ENCODE assay signal across 19 cellular contexts in the genomic region with DNA sequence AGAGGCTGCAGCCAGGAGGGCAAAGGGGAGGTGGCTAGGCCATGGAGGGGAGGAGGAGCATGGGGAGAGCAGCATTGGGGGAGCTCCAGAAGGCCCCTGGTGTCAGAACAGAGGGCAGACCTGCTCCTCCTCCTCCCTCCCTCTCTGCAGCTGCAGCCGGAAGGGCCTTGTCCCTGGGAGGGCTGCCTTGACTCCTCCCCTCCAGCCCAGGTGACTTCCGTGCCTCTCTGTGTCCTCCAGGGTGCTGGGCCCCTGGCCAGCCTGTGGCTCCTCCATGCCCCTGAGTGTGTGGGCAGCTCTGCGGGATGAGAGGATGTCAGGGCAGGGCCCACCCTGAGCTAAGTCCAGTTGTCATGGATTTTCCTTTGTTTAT.
DNase-seq lines count a peak whose midpoint lies in the region; ATAC-seq and TF ChIP-seq lines count a peak whose summit lies in the region.
"Had no signal": no experiment of that assay in that cellular context is flagged by ENCODE, and none has a peak within 500 bp of the region (broad histone marks: within the 10 kb centered on the region; RNA-seq: fewer than 3 reads in every experiment).

No MANE protein-coding gene starts in this region.

- DNase-seq in activated CD8-positive, alpha-beta memory T cell treated with anti-CD3 and anti-CD28 coated beads, Interleukin-2, amount 10 ng/mL, durations not matched to agents 7 days and 5 days, result no peak
- no peak for DNase-seq in activated CD8-positive, alpha-beta memory T cell treated with anti-CD3 and anti-CD28 coated beads for 24 hours
- DNase-seq in NCI-H146 treated with DMSO at 0.1 percent for 48 hours (lab: John Stamatoyannopoulos, UW; ENCODE audit: unreplicated experiment), result peak; percentile 41
- peak; percentile 59 for DNase-seq in colonic mucosa
- DNase-seq in stimulated activated effector memory CD8-positive, alpha-beta T cell treated with anti-CD3 and anti-CD28 coated beads, Interleukin-12 subunit alpha, Interleukin-12 subunit beta, amount 100 ng/mL, for 72 hours (ENCODE audit: low spot score in 2 of 2), result no peak
- DNase-seq in testis, result no peak
- no peak for DNase-seq in NCI-H526 treated with DMSO at 0.1 percent for 48 hours (lab: John Stamatoyannopoulos, UW)
- DNase-seq in coronary artery (ENCODE audit: low spot score), result no peak
- DNase-seq: activated CD4-positive, alpha-beta T cell treated with anti-CD3 and anti-CD28 coated beads, Interleukin-2, amount 10 ng/mL, durations not matched to agents 7 days and 5 days; activated naive CD4-positive, alpha-beta T cell; activated T-cell treated with anti-CD3 and anti-CD28 coated beads for 4 hours; aorta; CD8-positive, alpha-beta memory T cell; cerebellar nuclear complex; effector memory CD4-positive, alpha-beta T cell; head of caudate nucleus; naive B cell; NCI-H446; stimulated activated CD4-positive, alpha-beta T cell treated with anti-CD3 and anti-CD28 coated beads, Interleukin-1b, Interleukin-23, amount 100 ng/mL, for 48 hours had no signal

- CTCF ChIA-PET in activated CD8-positive, alpha-beta memory T cell treated with anti-CD3 and anti-CD28 coated beads, Interleukin-2, amount 10 ng/mL, durations not matched to agents 7 days and 5 days (lab: Charles Lee), result interaction anchor here (0.7 to 2.6 kb wide), 2 partner anchors 8 to 13 kb away, joined by 3 to 13 read pairs; no protein-coding TSS in a partner anchor

- H3K4me1 ChIP-seq in colonic mucosa (peaks cover 3% of the 10 kb centered on the region), testis (peaks cover 19% of the 10 kb centered on the region)

- H3K27me3 Mint-ChIP-seq in activated CD8-positive, alpha-beta memory T cell treated with anti-CD3 and anti-CD28 coated beads, Interleukin-2, amount 10 ng/mL, durations not matched to agents 7 days and 5 days, result peaks cover 26% of the 10 kb centered on the region

- H3K27ac ChIP-seq in colonic mucosa (no peak overlapping the region), testis (no peak overlapping the region), coronary artery (no peak overlapping the region)

- H3K9ac ChIP-seq in colonic mucosa (ENCODE audit: low read depth in 2 of 2, low read length in 2 of 2), result no peak overlapping the region

- TF ChIP-seq POLR2A in testis (IDR thresholded peaks at IDR 0.05), result no peak

- H3K27ac Mint-ChIP-seq in activated CD8-positive, alpha-beta memory T cell treated with anti-CD3 and anti-CD28 coated beads, Interleukin-2, amount 10 ng/mL, durations not matched to agents 7 days and 5 days, result no peak overlapping the region
- peak overlapping the region; percentile 20 for H3K27ac Mint-ChIP-seq in stimulated activated effector memory CD8-positive, alpha-beta T cell treated with anti-CD3 and anti-CD28 coated beads, Interleukin-12 subunit alpha, Interleukin-12 subunit beta, amount 100 ng/mL, for 72 hours
- H3K27ac Mint-ChIP-seq: activated CD4-positive, alpha-beta T cell treated with anti-CD3 and anti-CD28 coated beads, Interleukin-2, amount 10 ng/mL, durations not matched to agents 7 days and 5 days; CD8-positive, alpha-beta memory T cell; naive B cell had no signal

- H3K9me3 Mint-ChIP-seq in activated CD8-positive, alpha-beta memory T cell treated with anti-CD3 and anti-CD28 coated beads, Interleukin-2, amount 10 ng/mL, durations not matched to agents 7 days and 5 days (ENCODE audit: low read depth), result no peaks in the 10 kb centered on the region
- H3K9me3 Mint-ChIP-seq in stimulated activated effector memory CD8-positive, alpha-beta T cell treated with anti-CD3 and anti-CD28 coated beads, Interleukin-12 subunit alpha, Interleukin-12 subunit beta, amount 100 ng/mL, for 72 hours, result no peaks in the 10 kb centered on the region
- H3K9me3 Mint-ChIP-seq: activated CD4-positive, alpha-beta T cell treated with anti-CD3 and anti-CD28 coated beads, Interleukin-2, amount 10 ng/mL, durations not matched to agents 7 days and 5 days; CD8-positive, alpha-beta memory T cell had no signal

- H3K36me3 ChIP-seq in colonic mucosa, result no peaks in the 10 kb centered on the region
- no peaks in the 10 kb centered on the region for H3K36me3 ChIP-seq in testis (ENCODE audit: low read depth, missing control alignments)

- intact Hi-C loops in colonic mucosa (cut with DNase I) (no loop called here), testis (cut with DNase I; ENCODE audit: low total_unique reads) (no loop called here)

- H3K27me3 ChIP-seq in colonic mucosa, result no peaks in the 10 kb centered on the region
- H3K27me3 ChIP-seq in testis, result no peaks in the 10 kb centered on the region

- no peaks in the 10 kb centered on the region for H3K36me3 Mint-ChIP-seq in activated CD8-positive, alpha-beta memory T cell treated with anti-CD3 and anti-CD28 coated beads, Interleukin-2, amount 10 ng/mL, durations not matched to agents 7 days and 5 days
- H3K36me3 Mint-ChIP-seq in stimulated activated effector memory CD8-positive, alpha-beta T cell treated with anti-CD3 and anti-CD28 coated beads, Interleukin-12 subunit alpha, Interleukin-12 subunit beta, amount 100 ng/mL, for 72 hours, result no peaks in the 10 kb centered on the region
- H3K36me3 Mint-ChIP-seq: CD8-positive, alpha-beta memory T cell; naive B cell had no signal

- H3K4me3 Mint-ChIP-seq in activated CD8-positive, alpha-beta memory T cell treated with anti-CD3 and anti-CD28 coated beads, Interleukin-2, amount 10 ng/mL, durations not matched to agents 7 days and 5 days, result no peak overlapping the region
- no peak overlapping the region for H3K4me3 Mint-ChIP-seq in stimulated activated effector memory CD8-positive, alpha-beta T cell treated with anti-CD3 and anti-CD28 coated beads, Interleukin-12 subunit alpha, Interleukin-12 subunit beta, amount 100 ng/mL, for 72 hours
- H3K4me3 Mint-ChIP-seq: activated CD4-positive, alpha-beta T cell treated with anti-CD3 and anti-CD28 coated beads, Interleukin-2, amount 10 ng/mL, durations not matched to agents 7 days and 5 days; CD8-positive, alpha-beta memory T cell; naive B cell had no signal

- 0 to 40% methylated on average over 1 to 3 of the region's 3 CpGs for WGBS in testis, 2 donors

- no peaks in the 10 kb centered on the region for H3K9me3 ChIP-seq in colonic mucosa
- no peaks in the 10 kb centered on the region for H3K9me3 ChIP-seq in testis

- H3K4me1 Mint-ChIP-seq in activated CD8-positive, alpha-beta memory T cell treated with anti-CD3 and anti-CD28 coated beads, Interleukin-2, amount 10 ng/mL, durations not matched to agents 7 days and 5 days, result peaks cover 9% of the 10 kb centered on the region
- peaks cover 19% of the 10 kb centered on the region for H3K4me1 Mint-ChIP-seq in stimulated activated effector memory CD8-positive, alpha-beta T cell treated with anti-CD3 and anti-CD28 coated beads, Interleukin-12 subunit alpha, Interleukin-12 subunit beta, amount 100 ng/mL, for 72 hours

- no peak overlapping the region for H3K4me3 ChIP-seq in colonic mucosa
- no peak overlapping the region for H3K4me3 ChIP-seq in testis
- no peak overlapping the region for H3K4me3 ChIP-seq in coronary artery

- ATAC-seq in activated CD8-positive, alpha-beta memory T cell treated with anti-CD3 and anti-CD28 coated beads, Interleukin-2, amount 10 ng/mL, durations not matched to agents 7 days and 5 days, result peak; percentile 34
- ATAC-seq in stimulated activated effector memory CD8-positive, alpha-beta T cell treated with anti-CD3 and anti-CD28 coated beads, Interleukin-12 subunit alpha, Interleukin-12 subunit beta, amount 100 ng/mL, for 72 hours, result no peak

- TF ChIP-seq CTCF in colonic mucosa (IDR thresholded peaks at IDR 0.05) (no peak), testis (IDR thresholded peaks at IDR 0.05) (no peak), coronary artery (IDR thresholded peaks at IDR 0.05) (no peak)

Comparison
In these comparisons a context has a peak if more than half of its experiments do, and no peak if none do; other contexts are left out.
1. DNase-seq: peak in NCI-H146 treated with DMSO at 0.1 percent for 48 hours (single experiment) and colonic mucosa (single experiment); none in activated CD8-positive, alpha-beta memory T cell treated with anti-CD3 and anti-CD28 coated beads, Interleukin-2, amount 10 ng/mL, durations not matched to agents 7 days and 5 days (single experiment), activated CD8-positive, alpha-beta memory T cell treated with anti-CD3 and anti-CD28 coated beads for 24 hours (single experiment), stimulated activated effector memory CD8-positive, alpha-beta T cell treated with anti-CD3 and anti-CD28 coated beads, Interleukin-12 subunit alpha, Interleukin-12 subunit beta, amount 100 ng/mL, for 72 hours (0 of 2), testis (single experiment), NCI-H526 treated with DMSO at 0.1 percent for 48 hours (single experiment) and coronary artery (single experiment).